Comparison of ENCODE assay signal across 8 cellular contexts in the genomic region with DNA sequence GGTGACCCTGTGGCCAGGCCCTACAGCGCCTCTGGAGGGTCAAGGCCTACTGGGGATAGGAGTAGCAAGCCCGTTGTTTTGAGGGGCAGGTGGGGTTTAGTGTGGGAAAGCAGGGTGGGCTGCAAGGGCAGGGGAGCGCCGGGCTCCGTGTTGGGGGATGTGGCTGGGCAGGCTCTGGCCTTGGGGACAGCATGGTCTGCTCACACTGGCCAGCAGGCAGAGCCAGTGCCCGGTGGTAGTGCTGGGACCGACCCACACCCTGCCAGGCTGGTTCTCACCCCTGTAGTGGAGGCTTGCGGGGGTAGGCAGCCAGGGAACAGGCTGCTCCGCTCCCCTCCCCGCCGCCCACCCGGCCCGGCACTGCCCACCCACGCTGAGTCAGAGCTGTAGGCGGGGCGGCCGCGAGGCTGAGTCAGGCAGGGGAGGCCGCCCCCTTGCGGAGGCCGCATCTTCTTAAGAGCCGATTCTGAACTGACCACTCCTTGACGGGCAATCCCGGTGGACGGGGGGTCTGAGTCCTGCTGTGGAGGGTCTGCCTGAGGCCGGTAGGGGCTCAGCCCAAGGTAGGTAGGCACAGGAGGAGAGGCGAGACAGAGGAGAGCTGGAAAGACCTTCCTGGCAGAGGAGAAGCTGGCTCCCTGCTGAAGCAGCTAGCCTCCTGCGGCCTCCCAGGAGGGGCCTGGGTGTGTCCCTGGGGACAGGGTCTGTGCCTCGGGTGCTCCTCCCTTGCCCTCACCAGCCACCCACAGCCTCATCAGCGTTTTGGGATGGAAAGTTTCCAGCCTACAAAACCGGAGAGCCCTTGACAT.
A peak's percentile ranks its signal among the peaks of the same experiment; 100 is the strongest.
DNase-seq lines count a peak whose midpoint lies in the region; ATAC-seq and TF ChIP-seq lines count a peak whose summit lies in the region.

No MANE protein-coding gene starts in this region.

- peak overlapping the region; percentile 85 for H2BK5ac ChIP-seq in IMR-90 (ENCODE audit: low read depth, low read length, poor library complexity, severe bottlenecking)

- H2AK5ac ChIP-seq in IMR-90 (ENCODE audit: low read depth, low read length): peak overlapping the region; percentile 98

- intact Hi-C loops in IMR-90 (cut with micrococcal nuclease): no loop called here

- H4K20me1 ChIP-seq in IMR-90 (ENCODE audit: insufficient read depth, low read length): peaks cover 9% of the 10 kb centered on the region

- POLR2A ChIA-PET in AG04450 (lab: Yijun Ruan, JAX): interaction anchor here (0.6 to 1.2 kb wide), 8 partner anchors 9 to 103 kb away, joined by 3 to 7 read pairs (median 4); no protein-coding TSS in a partner anchor
- POLR2A ChIA-PET in IMR-90 (lab: Charles Lee; ENCODE audit: unreplicated experiment): no interaction called here

- peak; percentile 78 for TF ChIP-seq CTCF in AG04450 (IDR thresholded peaks at IDR 0.05; ENCODE audit: low read depth, low read length)
- TF ChIP-seq CTCF in IMR-90 (conservative IDR thresholded peaks at IDR 0.05; ENCODE audit: low read depth, low read length): peak; percentile 76
- TF ChIP-seq CTCF in lung (IDR thresholded peaks at IDR 0.05; ENCODE audit: control extremely low read depth, extremely low read depth): peak; percentile 46

- WGBS in IMR-90 (ENCODE audit: extremely low coverage in 2 of 2, insufficient read length in 1 of 2), 2 experiments: 2% methylated on average over 16 of the region's 31 CpGs; no CpG with 5 or more reads in 1 of the 2 experiments
- 21 to 37% methylated on average over 26 to 31 of the region's 31 CpGs for WGBS in lung, 2 donors

- TF ChIP-seq RAD21 in IMR-90 (IDR thresholded peaks at IDR 0.05; ENCODE audit: low read length): peak; percentile 52

- no TSS peak for BruUV-seq in IMR-90 (replicated peaks; lab: Mats Ljungman, UMichigan)

- H2BK120ac ChIP-seq in IMR-90 (ENCODE audit: low read depth, low read length): peak overlapping the region; percentile 96

- peak; percentile 63 for DNase-seq in AG04450 (ENCODE audit: low read depth, low spot score)
- peak; percentile 84 for DNase-seq in IMR-90
- DNase-seq in activated CD4-positive, alpha-beta T cell treated with anti-CD3 and anti-CD28 coated beads, Interleukin-2, amount 50 U/mL, for 48 hours: peak; percentile 53 to 55
- peak; percentile 21 for DNase-seq in effector CD8-positive, alpha-beta T cell (lab: John Stamatoyannopoulos, UW)
- peak; percentile 71 for DNase-seq in lung (ENCODE audit: low spot score)
- peak in 2 of 3 donors; percentile 17 to 49 for DNase-seq in stimulated activated CD4-positive, alpha-beta T cell treated with anti-CD3 and anti-CD28 coated beads, TNF-alpha, amount 100 ng/mL, for 48 hours (ENCODE audit: low read depth in 3 of 3)
- DNase-seq in NCI-H187 (lab: John Stamatoyannopoulos, UW): no peak
- DNase-seq in NCI-H526 (lab: John Stamatoyannopoulos, UW): no peak

- H3K4me3 ChIP-seq in AG04450 (ENCODE audit: low read depth, low read length): peak overlapping the region; percentile 54
- peak overlapping the region; percentile 15; the same call in 1 of the 2 replicates for H3K4me3 ChIP-seq in IMR-90 (ENCODE audit: insufficient read depth, low read depth, low read length)
- no peak overlapping the region for H3K4me3 ChIP-seq in lung

- peak overlapping the region; percentile 77 for H3K9ac ChIP-seq in IMR-90 (ENCODE audit: low read depth, low read length)

- H3K27me3 ChIP-seq in AG04450 (ENCODE audit: control insufficient read depth, insufficient read depth, low read length) (no peaks in the 10 kb centered on the region), IMR-90 (ENCODE audit: control insufficient read depth, insufficient read depth, low read length) (no peaks in the 10 kb centered on the region), lung (ENCODE audit: control insufficient read depth, insufficient read depth) (no peaks in the 10 kb centered on the region)

- H4K91ac ChIP-seq in IMR-90 (ENCODE audit: insufficient read depth, low read depth, low read length): peak overlapping the region; percentile 97

- H3K9me3 ChIP-seq in AG04450 (ENCODE audit: control insufficient read depth, insufficient read depth, low read length) (no peaks in the 10 kb centered on the region), IMR-90 (ENCODE audit: control insufficient read depth, insufficient read depth, low read length) (no peaks in the 10 kb centered on the region), lung (ENCODE audit: control insufficient read depth in 2 of 2, insufficient read depth in 1 of 2, low read length in 1 of 2) (no peaks in the 10 kb centered on the region)

- dilution Hi-C loops in IMR-90 (cut with HindIII; ENCODE audit: low sequenced_read_pairs, unreplicated experiment): no loop called here

- H3K14ac ChIP-seq in IMR-90 (replicated peaks; ENCODE audit: low read depth, low read length): peak overlapping the region; percentile 99

- no peak overlapping the region for H3K56ac ChIP-seq in IMR-90 (ENCODE audit: extremely low read depth, insufficient read depth, low read length)

- peaks cover 0 to 20% of the 10 kb centered on the region in 2 experiments; a peak in 1 of 4 replicates for H3K79me1 ChIP-seq in IMR-90 (ENCODE audit: low read depth in 1 of 2, low read length in 2 of 2)

- peak overlapping the region; percentile 95 for H3K23ac ChIP-seq in IMR-90 (ENCODE audit: low read depth, low read length)

- CTCF ChIA-PET in AG04450 (lab: Charles Lee) (interaction anchor here (0.6 to 3.8 kb wide), 29 partner anchors 9 to 170 kb away, joined by 3 to 27 read pairs (median 4); a partner anchor contains a TSS), IMR-90 (lab: Yijun Ruan, JAX) (interaction anchor here (0.6 to 2.1 kb wide), 8 partner anchors 17 to 670 kb away, joined by 3 to 15 read pairs (median 4); no protein-coding TSS in a partner anchor)

- TF ChIP-seq POLR2A in IMR-90 (IDR thresholded peaks at IDR 0.05; ENCODE audit: low read depth, low read length): peak; percentile 67

- ATAC-seq in IMR-90 (ENCODE audit: low read depth) (peak; percentile 72), lung (ENCODE audit: insufficient read depth, low FRiP score) (peak; percentile 64)

- peak overlapping the region; percentile 47 for H3K27ac ChIP-seq in AG04450 (ENCODE audit: low read depth, low read length)
- H3K27ac ChIP-seq in IMR-90 (ENCODE audit: insufficient read depth, low read length): peak overlapping the region; percentile 72
- H3K27ac ChIP-seq in lung (ENCODE audit: low read depth in 1 of 2, low read length in 1 of 2): peak overlapping the region in 1 of 2 donors; percentile 50

- H3K4me1 ChIP-seq in IMR-90 (ENCODE audit: control insufficient read depth, insufficient read depth, low read length) (peaks cover 37% of the 10 kb centered on the region), lung (ENCODE audit: control insufficient read depth in 2 of 2, insufficient read depth in 2 of 2, low read length in 2 of 2) (peaks cover 0 to 12% of the 10 kb centered on the region in 2 donors)

- H2BK15ac ChIP-seq in IMR-90 (ENCODE audit: low read depth, low read length): peak overlapping the region; percentile 99; the same call in 2 of the 3 replicates

- H2AFZ ChIP-seq in IMR-90 (replicated peaks; ENCODE audit: low read length, poor library complexity): peak overlapping the region; percentile 91

- peak overlapping the region; percentile 89 to 99 for H4K8ac ChIP-seq in IMR-90 (ENCODE audit: low read depth in 2 of 2, low read length in 2 of 2)

- H3K4ac ChIP-seq in IMR-90 (ENCODE audit: low read depth, low read length): peak overlapping the region; percentile 99

- H2BK20ac ChIP-seq in IMR-90 (ENCODE audit: low read depth, low read length): peak overlapping the region; percentile 85

- peak overlapping the region; percentile 80 for H3K4me2 ChIP-seq in IMR-90 (ENCODE audit: low read depth, low read length)

- in situ Hi-C loops in IMR-90 (cut with MboI; ENCODE audit: low sequenced_read_pairs): loop anchor here (5.0 kb wide), 1 partner anchor 65 kb away; no protein-coding TSS in a partner anchor

- H3K36me3 ChIP-seq in IMR-90 (ENCODE audit: control insufficient read depth, insufficient read depth, low read length) (peaks cover 2% of the 10 kb centered on the region; the same call in 1 of the 2 replicates), lung (ENCODE audit: control insufficient read depth in 2 of 2, insufficient read depth in 2 of 2, low read length in 2 of 2) (peaks cover 0 to 29% of the 10 kb centered on the region in 2 donors)

- H4K5ac ChIP-seq in IMR-90 (ENCODE audit: low read depth, low read length): peak overlapping the region; percentile 87

- peak overlapping the region; percentile 81 for H3K18ac ChIP-seq in IMR-90 (ENCODE audit: low read depth, low read length)

- H3K9me1 ChIP-seq in IMR-90 (ENCODE audit: insufficient read depth, low read length): peaks cover 12% of the 10 kb centered on the region; the same call in 1 of the 2 replicates

- H2AK9ac ChIP-seq in IMR-90 (replicated peaks; ENCODE audit: low read depth, low read length, poor library complexity): peak overlapping the region; percentile 99

TF ChIP-seq in IMR-90, 13 proteins besides CTCF, POLR2A, EP300 and RAD21 (continues in another document):
- no peak for TF ChIP-seq MAFK (IDR thresholded peaks at IDR 0.05; ENCODE audit: low read depth, low read length)
- no peak for TF ChIP-seq RCOR1 (IDR thresholded peaks at IDR 0.05; ENCODE audit: insufficient replicate concordance, low read length)
- TF ChIP-seq, protein P1, sequence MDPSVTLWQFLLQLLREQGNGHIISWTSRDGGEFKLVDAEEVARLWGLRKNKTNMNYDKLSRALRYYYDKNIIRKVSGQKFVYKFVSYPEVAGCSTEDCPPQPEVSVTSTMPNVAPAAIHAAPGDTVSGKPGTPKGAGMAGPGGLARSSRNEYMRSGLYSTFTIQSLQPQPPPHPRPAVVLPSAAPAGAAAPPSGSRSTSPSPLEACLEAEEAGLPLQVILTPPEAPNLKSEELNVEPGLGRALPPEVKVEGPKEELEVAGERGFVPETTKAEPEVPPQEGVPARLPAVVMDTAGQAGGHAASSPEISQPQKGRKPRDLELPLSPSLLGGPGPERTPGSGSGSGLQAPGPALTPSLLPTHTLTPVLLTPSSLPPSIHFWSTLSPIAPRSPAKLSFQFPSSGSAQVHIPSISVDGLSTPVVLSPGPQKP (IDR thresholded peaks at IDR 0.05; ENCODE audit: borderline replicate concordance, low read depth, low read length): no peak
- no peak for TF ChIP-seq RFX5 (IDR thresholded peaks at IDR 0.05; ENCODE audit: low read depth, low read length)
- no peak for TF ChIP-seq CHD1 (IDR thresholded peaks at IDR 0.05; ENCODE audit: low read depth, low read length)
- peak; percentile 38; the same call in 1 of the 2 replicates for TF ChIP-seq SMC3 (IDR thresholded peaks at IDR 0.05; ENCODE audit: low read depth, low read length)
- TF ChIP-seq MAZ (IDR thresholded peaks at IDR 0.05; ENCODE audit: borderline replicate concordance, low read depth, low read length): peak; percentile 70; the same call in 1 of the 2 replicates
- TF ChIP-seq BHLHE40 (IDR thresholded peaks at IDR 0.05; ENCODE audit: low read depth, low read length): no peak
- TF ChIP-seq FOS (IDR thresholded peaks at IDR 0.05; ENCODE audit: low read depth, low read length): peak; percentile 80
- TF ChIP-seq MXI1 (IDR thresholded peaks at IDR 0.05; ENCODE audit: borderline replicate concordance, low read depth, low read length): no peak

Comparison
In these comparisons a context has a peak if more than half of its experiments do, and no peak if none do; other contexts are left out.
1. DNase-seq: peak in AG04450 (single experiment), IMR-90 (single experiment), activated CD4-positive, alpha-beta T cell treated with anti-CD3 and anti-CD28 coated beads, Interleukin-2, amount 50 U/mL, for 48 hours (2 of 2), effector CD8-positive, alpha-beta T cell (single experiment), lung (single experiment) and stimulated activated CD4-positive, alpha-beta T cell treated with anti-CD3 and anti-CD28 coated beads, TNF-alpha, amount 100 ng/mL, for 48 hours (2 of 3); none in NCI-H187 (0 of 2) and NCI-H526 (0 of 2).
2. Peak in every context shown above with its lines, with median percentiles within 50 percentile points of each other: CTCF ChIP-seq.